ENCODE assay signal across 1 cellular context in the genomic region with DNA sequence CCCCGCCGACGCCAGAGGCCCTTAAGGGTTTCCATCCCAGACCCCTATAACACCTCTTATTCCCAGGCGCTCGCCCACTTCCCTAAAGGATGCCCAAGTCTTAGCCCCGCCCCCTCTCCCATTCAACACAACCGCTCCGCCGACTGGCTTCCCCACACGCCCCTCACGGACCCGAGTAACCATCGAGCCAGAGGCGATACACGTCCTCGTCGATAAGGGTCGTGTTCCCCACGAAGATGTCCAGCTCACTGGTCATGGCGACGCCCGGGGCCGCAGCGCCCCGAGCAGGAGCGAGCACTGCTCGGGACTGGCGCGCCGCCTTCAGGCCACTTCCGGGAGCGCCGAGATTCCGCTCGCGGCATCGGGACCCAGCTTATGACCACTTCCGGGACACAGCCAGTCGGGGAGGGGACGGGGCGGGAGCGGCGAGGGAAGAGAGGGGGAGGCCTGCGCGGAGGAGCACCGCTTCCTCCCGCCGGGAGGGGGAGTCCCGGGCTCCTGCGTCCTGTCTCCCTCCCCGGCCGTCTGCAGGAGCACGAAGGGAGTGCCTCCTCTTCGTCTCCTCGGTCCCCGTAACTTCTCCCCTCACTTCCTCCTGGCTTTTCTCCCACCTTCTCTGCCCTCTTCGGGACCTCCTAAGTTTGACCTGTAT.
TF ChIP-seq lines count a peak whose summit lies in the region.

FIBP (minus strand) TSS at position 309 of the 652 bp plus-strand sequence; CDS start at position 256, 53 bp downstream.

TF ChIP-seq in K562, 482 proteins besides CTCF, POLR2A, EP300 and RAD21 (continued from another document and continues in another):
- no peak for TF ChIP-seq ZNF583 (CRISPR knock-in tag; IDR thresholded peaks at IDR 0.05)
- TF ChIP-seq, protein P1, sequence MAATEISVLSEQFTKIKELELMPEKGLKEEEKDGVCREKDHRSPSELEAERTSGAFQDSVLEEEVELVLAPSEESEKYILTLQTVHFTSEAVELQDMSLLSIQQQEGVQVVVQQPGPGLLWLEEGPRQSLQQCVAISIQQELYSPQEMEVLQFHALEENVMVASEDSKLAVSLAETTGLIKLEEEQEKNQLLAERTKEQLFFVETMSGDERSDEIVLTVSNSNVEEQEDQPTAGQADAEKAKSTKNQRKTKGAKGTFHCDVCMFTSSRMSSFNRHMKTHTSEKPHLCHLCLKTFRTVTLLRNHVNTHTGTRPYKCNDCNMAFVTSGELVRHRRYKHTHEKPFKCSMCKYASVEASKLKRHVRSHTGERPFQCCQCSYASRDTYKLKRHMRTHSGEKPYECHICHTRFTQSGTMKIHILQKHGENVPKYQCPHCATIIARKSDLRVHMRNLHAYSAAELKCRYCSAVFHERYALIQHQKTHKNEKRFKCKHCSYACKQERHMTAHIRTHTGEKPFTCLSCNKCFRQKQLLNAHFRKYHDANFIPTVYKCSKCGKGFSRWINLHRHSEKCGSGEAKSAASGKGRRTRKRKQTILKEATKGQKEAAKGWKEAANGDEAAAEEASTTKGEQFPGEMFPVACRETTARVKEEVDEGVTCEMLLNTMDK (IDR thresholded peaks at IDR 0.05; ENCODE audit: borderline replicate concordance, insufficient read depth, low read depth, low read length, poor library complexity, severe bottlenecking) = peak; percentile 62
- no peak for TF ChIP-seq ZNF551 (CRISPR knock-in tag; IDR thresholded peaks at IDR 0.05)
- TF ChIP-seq, protein P2, sequence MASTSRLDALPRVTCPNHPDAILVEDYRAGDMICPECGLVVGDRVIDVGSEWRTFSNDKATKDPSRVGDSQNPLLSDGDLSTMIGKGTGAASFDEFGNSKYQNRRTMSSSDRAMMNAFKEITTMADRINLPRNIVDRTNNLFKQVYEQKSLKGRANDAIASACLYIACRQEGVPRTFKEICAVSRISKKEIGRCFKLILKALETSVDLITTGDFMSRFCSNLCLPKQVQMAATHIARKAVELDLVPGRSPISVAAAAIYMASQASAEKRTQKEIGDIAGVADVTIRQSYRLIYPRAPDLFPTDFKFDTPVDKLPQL (IDR thresholded peaks at IDR 0.05; ENCODE audit: extremely low read depth, insufficient read length) = no peak
- no peak for TF ChIP-seq SNRNP70 (optimal IDR thresholded peaks at IDR 0.05; ENCODE audit: low read depth, low read length)
- TF ChIP-seq ETV1 (tag; conservative IDR thresholded peaks at IDR 0.05; ENCODE audit: low read depth) = peak; percentile 96
- TF ChIP-seq NELFE (IDR thresholded peaks at IDR 0.05; ENCODE audit: insufficient read depth, insufficient read length) = no peak
- TF ChIP-seq, protein P3, sequence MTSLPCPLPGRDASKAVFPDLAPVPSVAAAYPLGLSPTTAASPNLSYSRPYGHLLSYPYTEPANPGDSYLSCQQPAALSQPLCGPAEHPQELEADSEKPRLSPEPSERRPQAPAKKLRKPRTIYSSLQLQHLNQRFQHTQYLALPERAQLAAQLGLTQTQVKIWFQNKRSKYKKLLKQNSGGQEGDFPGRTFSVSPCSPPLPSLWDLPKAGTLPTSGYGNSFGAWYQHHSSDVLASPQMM (CRISPR knock-in tag; IDR thresholded peaks at IDR 0.05) = no peak
- TF ChIP-seq FIP1L1 (IDR thresholded peaks at IDR 0.05; ENCODE audit: low read depth, low read length, poor library complexity, severe bottlenecking) = peak; percentile 91
- TF ChIP-seq FOXJ3 (CRISPR knock-in tag; IDR thresholded peaks at IDR 0.05) = no peak
- TF ChIP-seq ZNF79 (CRISPR knock-in tag; IDR thresholded peaks at IDR 0.05; ENCODE audit: low read depth) = no peak
- 0 out of 2 replicates have a peak, but pooled peaks have one; percentile 45 for TF ChIP-seq ZNF431 (CRISPR knock-in tag; IDR thresholded peaks at IDR 0.05)
- TF ChIP-seq, protein P4, sequence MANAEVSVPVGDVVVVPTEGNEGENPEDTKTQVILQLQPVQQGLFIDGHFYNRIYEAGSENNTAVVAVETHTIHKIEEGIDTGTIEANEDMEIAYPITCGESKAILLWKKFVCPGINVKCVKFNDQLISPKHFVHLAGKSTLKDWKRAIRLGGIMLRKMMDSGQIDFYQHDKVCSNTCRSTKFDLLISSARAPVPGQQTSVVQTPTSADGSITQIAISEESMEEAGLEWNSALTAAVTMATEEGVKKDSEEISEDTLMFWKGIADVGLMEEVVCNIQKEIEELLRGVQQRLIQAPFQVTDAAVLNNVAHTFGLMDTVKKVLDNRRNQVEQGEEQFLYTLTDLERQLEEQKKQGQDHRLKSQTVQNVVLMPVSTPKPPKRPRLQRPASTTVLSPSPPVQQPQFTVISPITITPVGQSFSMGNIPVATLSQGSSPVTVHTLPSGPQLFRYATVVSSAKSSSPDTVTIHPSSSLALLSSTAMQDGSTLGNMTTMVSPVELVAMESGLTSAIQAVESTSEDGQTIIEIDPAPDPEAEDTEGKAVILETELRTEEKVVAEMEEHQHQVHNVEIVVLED (CRISPR knock-in tag; IDR thresholded peaks at IDR 0.05) = peak; percentile 17; the same call in 1 of the 2 replicates
- TF ChIP-seq CUX1 (CRISPR knock-in tag; IDR thresholded peaks at IDR 0.05) = no peak
- peak in 1 of 2 experiments; percentile 94; a peak in 2 of 4 replicates for TF ChIP-seq ZNF639 (CRISPR knock-in tag; conservative IDR thresholded peaks at IDR 0.05 in 1 of 2, IDR thresholded peaks at IDR 0.05 in 1 of 2)
- TF ChIP-seq HMG20A (CRISPR knock-in tag; conservative IDR thresholded peaks at IDR 0.05) = no peak
- no peak for TF ChIP-seq ARHGAP35 (IDR thresholded peaks at IDR 0.05; ENCODE audit: partially characterized antibody)
- peak; percentile 78; the same call in 1 of the 2 replicates for TF ChIP-seq ESRRA (IDR thresholded peaks at IDR 0.05; ENCODE audit: borderline replicate concordance, low read depth)
- TF ChIP-seq TFAM (CRISPR knock-in tag; conservative IDR thresholded peaks at IDR 0.05) = no peak
- TF ChIP-seq MIER1 (IDR thresholded peaks at IDR 0.05; ENCODE audit: low read depth) = no peak
- TF ChIP-seq ZNF707 (CRISPR knock-in tag; conservative IDR thresholded peaks at IDR 0.05) = no peak
- TF ChIP-seq TAF1 (IDR thresholded peaks at IDR 0.05; ENCODE audit: control insufficient read depth, extremely low read depth, insufficient read depth, low read length, severe bottlenecking) = peak; percentile 79
- TF ChIP-seq GABPA (tag; conservative IDR thresholded peaks at IDR 0.05; ENCODE audit: low read depth) = peak; percentile 98
- TF ChIP-seq ELF2 (CRISPR knock-in tag; IDR thresholded peaks at IDR 0.05) = peak; percentile 93
- TF ChIP-seq, protein P5, sequence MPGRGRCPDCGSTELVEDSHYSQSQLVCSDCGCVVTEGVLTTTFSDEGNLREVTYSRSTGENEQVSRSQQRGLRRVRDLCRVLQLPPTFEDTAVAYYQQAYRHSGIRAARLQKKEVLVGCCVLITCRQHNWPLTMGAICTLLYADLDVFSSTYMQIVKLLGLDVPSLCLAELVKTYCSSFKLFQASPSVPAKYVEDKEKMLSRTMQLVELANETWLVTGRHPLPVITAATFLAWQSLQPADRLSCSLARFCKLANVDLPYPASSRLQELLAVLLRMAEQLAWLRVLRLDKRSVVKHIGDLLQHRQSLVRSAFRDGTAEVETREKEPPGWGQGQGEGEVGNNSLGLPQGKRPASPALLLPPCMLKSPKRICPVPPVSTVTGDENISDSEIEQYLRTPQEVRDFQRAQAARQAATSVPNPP (IDR thresholded peaks at IDR 0.05; ENCODE audit: borderline replicate concordance, insufficient read depth, insufficient read length) = no peak
- TF ChIP-seq GABPB1 (CRISPR knock-in tag; IDR thresholded peaks at IDR 0.05) = peak; percentile 98
- TF ChIP-seq CTBP1 (IDR thresholded peaks at IDR 0.05; ENCODE audit: borderline replicate concordance) = peak; percentile 95
- TF ChIP-seq ZNF740 (CRISPR knock-in tag; IDR thresholded peaks at IDR 0.05) = peak; percentile 69; the same call in 1 of the 2 replicates
- no peak for TF ChIP-seq ZNF740 (tag; IDR thresholded peaks at IDR 0.05)
